10 cellular contexts compared by ENCODE assay signal in the genomic region with DNA sequence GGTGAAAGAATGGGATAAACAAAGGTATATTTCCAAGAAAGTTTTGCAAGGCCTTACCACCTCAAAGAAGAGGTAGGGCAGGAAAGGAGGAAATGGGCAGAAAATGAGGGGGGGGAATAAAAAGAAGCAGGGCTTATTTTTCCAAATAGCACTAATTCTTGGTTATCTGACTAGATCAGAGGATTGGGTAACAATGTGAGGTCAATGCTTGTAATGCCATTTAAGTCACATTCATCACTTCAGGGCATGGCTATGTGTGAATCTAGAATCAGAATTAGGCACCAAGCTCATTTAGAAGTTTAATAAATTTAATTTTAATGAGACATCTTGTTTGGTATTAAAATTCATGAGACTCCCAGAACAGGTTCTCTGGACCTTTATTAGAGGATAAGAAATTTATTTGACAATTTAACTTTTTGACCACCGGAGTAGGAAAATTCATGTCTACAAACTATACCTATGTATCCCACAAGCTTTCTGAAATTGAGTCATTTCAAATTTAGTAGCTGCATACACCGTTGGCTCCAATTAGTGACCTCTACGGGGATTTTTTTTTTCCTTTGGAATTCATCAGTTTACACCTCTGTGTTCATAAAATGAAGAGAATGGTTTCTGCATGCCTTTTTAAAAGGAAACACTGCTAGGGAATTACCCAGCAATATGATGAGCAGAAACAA. TPM values are rescaled to one million over a fixed set of nuclear protein-coding genes. Genes with fewer than 3 reads are reported as not detected.
A peak's percentile ranks its signal among the peaks of the same experiment; 100 is the strongest.
DNase-seq lines count a peak whose midpoint lies in the region; ATAC-seq, FAIRE-seq and TF ChIP-seq lines count a peak whose summit lies in the region.
"Had no signal": no experiment of that assay in that cellular context is flagged by ENCODE, and none has a peak within 500 bp of the region (broad histone marks: within the 10 kb centered on the region; RNA-seq: fewer than 3 reads in every experiment).

No MANE protein-coding gene starts in this region.

- H3F3A ChIP-seq in DOHH2 (ENCODE audit: control insufficient read depth, insufficient read depth), result no peaks in the 10 kb centered on the region

- peaks cover 82% of the 10 kb centered on the region for H3K79me2 ChIP-seq in DOHH2 (ENCODE audit: control insufficient read depth, low read length)

- H3K9me2 ChIP-seq in DOHH2 (replicated peaks; ENCODE audit: control insufficient read depth, low read length), result no peaks in the 10 kb centered on the region

- POLR2A ChIA-PET in A549 (lab: Yijun Ruan, JAX), result no interaction called here

- DNase-seq in A549 (ENCODE audit: low read depth in 1 of 2, low spot score in 1 of 2), result peak in 1 of 2 experiments; percentile 21
- no peak for DNase-seq in activated T-helper 1 cell treated with anti-CD3 and anti-CD28 coated beads, Interleukin-12 subunit alpha, Interleukin-12 subunit beta, Interleukin-2, Interleukin-4 antibody, amounts not matched to agents 30 ng/mL and 10 ng/mL and 1 ng/mL, durations not matched to agents 14 hours and 24 hours and 36 hours (ENCODE audit: low spot score)
- no peak for DNase-seq in activated gamma-delta T cell treated with Interleukin-2 at 50 U/mL for 16 hours
- no peak for DNase-seq in activated effector memory CD4-positive, alpha-beta T cell treated with Interleukin-2 at 50 U/mL for 16 hours
- DNase-seq in H4 (ENCODE audit: low spot score), result no peak
- DNase-seq: C1 segment of cervical spinal cord, esophagus squamous epithelium had no signal

- H3K27ac Mint-ChIP-seq in activated T-helper 1 cell treated with anti-CD3 and anti-CD28 coated beads, Interleukin-12 subunit alpha, Interleukin-12 subunit beta, Interleukin-2, Interleukin-4 antibody, amounts not matched to agents 30 ng/mL and 10 ng/mL and 1 ng/mL, durations not matched to agents 14 hours and 24 hours and 36 hours, result no peak overlapping the region

- H3K27ac ChIP-seq in A549 (peak overlapping the region; percentile 42 to 55; a peak in 5 of 6 replicates), DOHH2 (ENCODE audit: low read depth, low read length) (no peak overlapping the region), liver (ENCODE audit: low read depth in 1 of 2, low read length in 2 of 2) (peak overlapping the region in 1 of 2 donors; percentile 46)

- TF ChIP-seq EP300 in A549 (IDR thresholded peaks at IDR 0.05), result no peak

- TF ChIP-seq POLR2A in A549 (IDR thresholded peaks at IDR 0.05; ENCODE audit: low read length) (no peak), GM18505 (IDR thresholded peaks at IDR 0.05; ENCODE audit: borderline replicate concordance, extremely low read depth, insufficient read depth, insufficient read length) (no peak)

- TF ChIP-seq RAD21 in A549 (conservative IDR thresholded peaks at IDR 0.05 in 1 of 2, IDR thresholded peaks at IDR 0.05 in 1 of 2) (no peak), liver (IDR thresholded peaks at IDR 0.05) (no peak)

- H3K9me3 ChIP-seq in A549 (no peaks in the 10 kb centered on the region), DOHH2 (ENCODE audit: control insufficient read depth, insufficient read depth, low read length) (no peaks in the 10 kb centered on the region), liver (ENCODE audit: control insufficient read depth in 4 of 4, low read length in 3 of 4) (no peaks in the 10 kb centered on the region)
- H3K9me3 ChIP-seq: esophagus squamous epithelium had no signal

- no peak for ATAC-seq in A549
- ATAC-seq in GM18505 (IDR thresholded peaks at IDR 0.05; ENCODE audit: unreplicated experiment), result no peak

- no peaks in the 10 kb centered on the region for H3K4me1 Mint-ChIP-seq in activated T-helper 1 cell treated with anti-CD3 and anti-CD28 coated beads, Interleukin-12 subunit alpha, Interleukin-12 subunit beta, Interleukin-2, Interleukin-4 antibody, amounts not matched to agents 30 ng/mL and 10 ng/mL and 1 ng/mL, durations not matched to agents 14 hours and 24 hours and 36 hours (ENCODE audit: low read depth)

- no peaks in the 10 kb centered on the region for H3K9me3 Mint-ChIP-seq in activated T-helper 1 cell treated with anti-CD3 and anti-CD28 coated beads, Interleukin-12 subunit alpha, Interleukin-12 subunit beta, Interleukin-2, Interleukin-4 antibody, amounts not matched to agents 30 ng/mL and 10 ng/mL and 1 ng/mL, durations not matched to agents 14 hours and 24 hours and 36 hours

- no peaks in the 10 kb centered on the region for H4K20me1 ChIP-seq in DOHH2 (ENCODE audit: control insufficient read depth, insufficient read depth, low read depth, low read length)

- H3K9ac ChIP-seq in liver (ENCODE audit: low read depth in 1 of 2, low read length in 2 of 2), result no peak overlapping the region

- no peaks in the 10 kb centered on the region for H3K27me3 Mint-ChIP-seq in activated T-helper 1 cell treated with anti-CD3 and anti-CD28 coated beads, Interleukin-12 subunit alpha, Interleukin-12 subunit beta, Interleukin-2, Interleukin-4 antibody, amounts not matched to agents 30 ng/mL and 10 ng/mL and 1 ng/mL, durations not matched to agents 14 hours and 24 hours and 36 hours (ENCODE audit: insufficient read depth)

- H3K4me3 ChIP-seq in A549, result 0 out of 3 replicates have a peak overlapping the region, but pooled peaks have one; percentile 3
- H3K4me3 ChIP-seq in DOHH2 (ENCODE audit: low read length), result peak overlapping the region; percentile 91
- H3K4me3 ChIP-seq in liver (ENCODE audit: low read depth in 1 of 3, low read length in 3 of 3), result no peak overlapping the region

- WGBS in A549 (ENCODE audit: missing lambda C conversion rate), result 77% methylated on average over 3 of the region's 3 CpGs
- WGBS in liver, result 94% methylated on average over 3 of the region's 3 CpGs

- TF ChIP-seq CTCF in A549 (IDR thresholded peaks at IDR 0.05) (no peak), DOHH2 (IDR thresholded peaks at IDR 0.05; ENCODE audit: low read depth, low read length, poor library complexity, severe bottlenecking) (no peak), liver (IDR thresholded peaks at IDR 0.05; ENCODE audit: low read depth, low read length, missing input control) (no peak)

- H3K36me3 Mint-ChIP-seq in activated T-helper 1 cell treated with anti-CD3 and anti-CD28 coated beads, Interleukin-12 subunit alpha, Interleukin-12 subunit beta, Interleukin-2, Interleukin-4 antibody, amounts not matched to agents 30 ng/mL and 10 ng/mL and 1 ng/mL, durations not matched to agents 14 hours and 24 hours and 36 hours (ENCODE audit: low read depth), result no peaks in the 10 kb centered on the region

- H3K4me1 ChIP-seq in A549 (peaks cover 40% of the 10 kb centered on the region), DOHH2 (ENCODE audit: control insufficient read depth, low read length) (peaks cover 43% of the 10 kb centered on the region), liver (ENCODE audit: control insufficient read depth in 4 of 4, insufficient read depth in 4 of 4, low read length in 3 of 4) (peaks cover 2 to 24% (median 17%) of the 10 kb centered on the region in 4 donors)

- H3K4me2 ChIP-seq in A549 (peak overlapping the region; percentile 91), DOHH2 (ENCODE audit: low read length) (peak overlapping the region; percentile 85)

- no peaks in the 10 kb centered on the region for H3K27me3 ChIP-seq in DOHH2 (ENCODE audit: control insufficient read depth, low read length)
- no peaks in the 10 kb centered on the region for H3K27me3 ChIP-seq in liver (ENCODE audit: control insufficient read depth in 4 of 4, insufficient read depth in 4 of 4, low read length in 3 of 4)
- H3K27me3 ChIP-seq: esophagus squamous epithelium had no signal

- no peak for FAIRE-seq in A549 (lab: Jason Lieb, UNC)

- intact Hi-C loops in activated T-helper 1 cell treated with anti-CD3 and anti-CD28 coated beads, Interleukin-12 subunit alpha, Interleukin-12 subunit beta, Interleukin-2, Interleukin-4 antibody, amounts not matched to agents 30 ng/mL and 10 ng/mL and 1 ng/mL, durations not matched to agents 14 hours and 24 hours and 36 hours (cut with micrococcal nuclease), result no loop called here

- H3K36me3 ChIP-seq in DOHH2 (ENCODE audit: control insufficient read depth, low read length) (peaks cover 29% of the 10 kb centered on the region), liver (ENCODE audit: control insufficient read depth in 4 of 4, insufficient read depth in 3 of 4, low read depth in 1 of 4, low read length in 3 of 4) (no peaks in the 10 kb centered on the region)
- H3K36me3 ChIP-seq: esophagus squamous epithelium had no signal

- H3K4me3 Mint-ChIP-seq in activated T-helper 1 cell treated with anti-CD3 and anti-CD28 coated beads, Interleukin-12 subunit alpha, Interleukin-12 subunit beta, Interleukin-2, Interleukin-4 antibody, amounts not matched to agents 30 ng/mL and 10 ng/mL and 1 ng/mL, durations not matched to agents 14 hours and 24 hours and 36 hours, result peak overlapping the region; percentile 65

- CTCF ChIA-PET in A549 (lab: Yijun Ruan, JAX), result interaction anchor here (0.7 to 2.9 kb wide), 2 partner anchors 14 to 223 kb away, joined by 3 to 14 read pairs; no protein-coding TSS in a partner anchor

TF ChIP-seq in A549, 52 proteins besides CTCF, POLR2A, EP300 and RAD21 (continues in another document):
- no peak for TF ChIP-seq JUN (IDR thresholded peaks at IDR 0.05)
- no peak for TF ChIP-seq KDM5A (IDR thresholded peaks at IDR 0.05)

TF ChIP-seq in liver, 16 proteins besides CTCF, POLR2A, EP300 and RAD21:
- peak; percentile 33 to 36 for TF ChIP-seq RXRA (IDR thresholded peaks at IDR 0.05)
- no peak for TF ChIP-seq SP1 (IDR thresholded peaks at IDR 0.05)

RNA-seq across cellular contexts. Expression of gene STS, which starts 1.3 kb away (rescaled TPM):
- polyA plus RNA-seq in A549 (2011; rRNA removed) (2.4 and 3.1 TPM in 2 replicates), A549 (2017; fragmentation: RNase III; extraction: RNeasy Plus Mini Kit Qiagen cat#74134 plus additional on column Dnase treatment) (1.9 to 2.3 TPM (median 2.1 TPM) in 3 replicates), liver (1 to 10 TPM; 2.6 to 3.0 TPM)
- polyA plus RNA-seq in A549 (2012; cell fraction: cytosol; rRNA removed), result 0.46 and 0.57 TPM in 2 replicates
- 0.31 TPM in 2 replicates for polyA plus RNA-seq in A549 (2012; cell fraction: nucleus; rRNA removed)
- 4.3 and 5.9 TPM in 2 replicates for polyA minus RNA-seq in A549 (2011; rRNA and poly(A)+ RNA removed)
- 1.1 and 1.2 TPM in 2 replicates for total RNA-seq in activated T-helper 1 cell treated with anti-CD3 and anti-CD28 coated beads, Interleukin-12 subunit alpha, Interleukin-12 subunit beta, Interleukin-2, Interleukin-4 antibody, amounts not matched to agents 30 ng/mL and 10 ng/mL and 1 ng/mL, durations not matched to agents 14 hours and 24 hours and 36 hours
- total RNA-seq in liver, result 1 to 10 TPM; 1.8 to 6.4 TPM
- 2.9 and 3.0 TPM in 2 replicates for total RNA-seq in H4 (2014; rRNA removed; shearing (Covaris generic))

RNA-seq across cellular contexts. Expression of gene PUDP, which starts 1.8 kb away (rescaled TPM):
- polyA plus RNA-seq in A549 (2011; rRNA removed) (49.2 and 50.7 TPM in 2 replicates), A549 (2017; fragmentation: RNase III; extraction: RNeasy Plus Mini Kit Qiagen cat#74134 plus additional on column Dnase treatment) (25.5 to 27.0 TPM (median 26.2 TPM) in 3 replicates), liver (1 to 10 TPM; 6.3 to 7.4 TPM)
- 29.1 and 29.8 TPM in 2 replicates for polyA plus RNA-seq in A549 (2012; cell fraction: cytosol; rRNA removed)
- polyA plus RNA-seq in A549 (2012; cell fraction: nucleus; rRNA removed), result 15.6 and 16.2 TPM in 2 replicates
- 32.0 and 38.6 TPM in 2 replicates for polyA minus RNA-seq in A549 (2011; rRNA and poly(A)+ RNA removed)
- total RNA-seq in activated T-helper 1 cell treated with anti-CD3 and anti-CD28 coated beads, Interleukin-12 subunit alpha, Interleukin-12 subunit beta, Interleukin-2, Interleukin-4 antibody, amounts not matched to agents 30 ng/mL and 10 ng/mL and 1 ng/mL, durations not matched to agents 14 hours and 24 hours and 36 hours, result 20.1 and 23.4 TPM in 2 replicates
- total RNA-seq in liver, result 1 to 10 TPM; 5.3 to 9.4 TPM
- 5.4 and 17.0 TPM in 2 replicates for total RNA-seq in H4 (2014; rRNA removed; shearing (Covaris generic))

Comparison
In these comparisons a context has a peak if more than half of its experiments do, and no peak if none do; other contexts are left out.
1. H3K4me3 ChIP-seq: peak in A549 (single experiment) and DOHH2 (single experiment); none in liver (0 of 3).